1 cellular context compared by ENCODE assay signal in the genomic region with DNA sequence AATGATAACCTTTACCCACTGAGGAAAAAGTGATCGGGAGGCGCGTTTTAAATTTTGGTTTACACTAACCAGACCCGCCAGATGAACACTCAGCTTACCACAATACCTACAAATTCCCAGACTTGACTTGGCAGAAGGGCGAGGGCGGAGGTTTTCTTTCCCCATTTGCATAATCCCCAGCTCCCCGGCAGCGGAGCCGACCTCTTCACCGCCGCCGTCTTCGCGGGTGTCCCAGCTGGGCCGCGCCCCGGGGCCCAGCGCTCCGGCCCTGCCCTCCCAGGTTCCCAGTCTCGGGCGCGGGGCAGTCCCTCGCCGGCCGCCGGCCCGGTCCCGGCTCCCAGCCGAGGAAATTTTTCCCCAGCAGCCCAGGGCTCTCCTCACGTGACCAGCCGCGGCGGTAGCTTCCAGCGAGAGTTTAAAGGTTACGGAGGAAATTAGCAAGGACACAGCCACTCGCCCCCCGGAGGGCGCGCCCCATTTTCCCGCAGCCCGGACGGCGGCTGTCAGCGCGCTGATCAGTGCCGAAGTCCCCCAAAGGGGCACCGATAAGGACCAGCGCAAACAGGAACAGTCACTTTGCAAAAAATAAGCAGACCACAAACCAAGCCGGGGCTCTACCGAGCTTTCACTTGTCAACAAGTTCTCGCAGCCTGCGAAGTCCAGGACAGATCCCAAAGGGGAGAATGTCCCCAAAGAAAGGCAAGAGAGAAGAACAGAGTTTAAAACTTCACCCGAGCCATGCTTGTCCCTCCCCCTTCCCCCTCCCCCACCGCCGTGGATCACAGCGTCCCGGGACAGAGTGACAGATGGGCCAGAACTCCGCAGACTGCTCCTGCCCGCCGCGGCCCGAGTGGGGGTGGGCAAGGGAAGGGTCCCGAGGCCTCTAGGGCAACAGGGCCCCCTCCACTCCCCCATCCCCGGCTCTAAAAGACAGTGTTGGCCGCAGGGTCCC.
TF ChIP-seq lines count a peak whose summit lies in the region.

No MANE protein-coding gene starts in this region.

TF ChIP-seq in IMR-90, 13 proteins besides CTCF, POLR2A, EP300 and RAD21 (continued from another document):
- TF ChIP-seq, protein P1, sequence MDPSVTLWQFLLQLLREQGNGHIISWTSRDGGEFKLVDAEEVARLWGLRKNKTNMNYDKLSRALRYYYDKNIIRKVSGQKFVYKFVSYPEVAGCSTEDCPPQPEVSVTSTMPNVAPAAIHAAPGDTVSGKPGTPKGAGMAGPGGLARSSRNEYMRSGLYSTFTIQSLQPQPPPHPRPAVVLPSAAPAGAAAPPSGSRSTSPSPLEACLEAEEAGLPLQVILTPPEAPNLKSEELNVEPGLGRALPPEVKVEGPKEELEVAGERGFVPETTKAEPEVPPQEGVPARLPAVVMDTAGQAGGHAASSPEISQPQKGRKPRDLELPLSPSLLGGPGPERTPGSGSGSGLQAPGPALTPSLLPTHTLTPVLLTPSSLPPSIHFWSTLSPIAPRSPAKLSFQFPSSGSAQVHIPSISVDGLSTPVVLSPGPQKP (IDR thresholded peaks at IDR 0.05; ENCODE audit: borderline replicate concordance, low read depth, low read length), result no peak
- TF ChIP-seq FOS (IDR thresholded peaks at IDR 0.05; ENCODE audit: low read depth, low read length) (no peak), RCOR1 (IDR thresholded peaks at IDR 0.05; ENCODE audit: insufficient replicate concordance, low read length) (no peak), CHD1 (IDR thresholded peaks at IDR 0.05; ENCODE audit: low read depth, low read length) (no peak), MXI1 (IDR thresholded peaks at IDR 0.05; ENCODE audit: borderline replicate concordance, low read depth, low read length) (0 out of 2 replicates have a peak, but pooled peaks have one; percentile 13), MAZ (IDR thresholded peaks at IDR 0.05; ENCODE audit: borderline replicate concordance, low read depth, low read length) (no peak), RFX5 (IDR thresholded peaks at IDR 0.05; ENCODE audit: low read depth, low read length) (no peak)
